18 cellular contexts compared by ENCODE assay signal in the genomic region with DNA sequence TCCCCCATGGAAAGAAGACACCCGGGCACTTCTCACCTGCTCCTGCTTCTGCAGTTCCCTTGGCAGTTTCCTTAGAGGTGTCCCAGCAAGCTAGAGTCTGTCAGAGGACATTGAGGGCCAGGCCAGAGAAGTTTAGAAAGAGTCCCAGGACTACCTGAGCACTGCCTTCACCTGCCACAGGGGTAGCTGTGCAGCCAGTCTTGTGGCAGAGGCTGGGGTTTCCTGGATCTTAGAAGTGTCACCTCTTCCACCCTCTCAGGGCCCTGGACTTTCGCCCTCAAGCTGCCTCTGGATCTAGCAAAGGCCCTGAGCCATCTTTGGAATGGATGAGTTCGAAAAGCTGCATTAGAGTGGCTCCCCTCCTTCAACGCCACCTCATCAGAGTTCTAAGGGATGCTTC. TPM values are rescaled to one million over a fixed set of nuclear protein-coding genes. Genes with fewer than 3 reads are reported as not detected.
DNase-seq lines count a peak whose midpoint lies in the region; ATAC-seq, FAIRE-seq and TF ChIP-seq lines count a peak whose summit lies in the region.
"Had no signal": no experiment of that assay in that cellular context is flagged by ENCODE, and none has a peak within 500 bp of the region (broad histone marks: within the 10 kb centered on the region; RNA-seq: fewer than 3 reads in every experiment).

No MANE protein-coding gene starts in this region.

- POLR2A ChIA-PET in endothelial cell of umbilical vein (lab: Charles Lee) = no interaction called here

- H3K9me3 ChIP-seq in OCI-LY3 (ENCODE audit: insufficient read depth, low read length) = no peaks in the 10 kb centered on the region
- no peaks in the 10 kb centered on the region for H3K9me3 ChIP-seq in endothelial cell of umbilical vein (replicated peaks; ENCODE audit: control insufficient read depth, insufficient read depth, low read length)
- H3K9me3 ChIP-seq: body of pancreas, sigmoid colon had no signal

- H3K79me2 ChIP-seq in OCI-LY3 (ENCODE audit: low read length) = peaks cover 4% of the 10 kb centered on the region; the same call in 1 of the 2 replicates
- no peaks in the 10 kb centered on the region for H3K79me2 ChIP-seq in endothelial cell of umbilical vein (ENCODE audit: control insufficient read depth, insufficient read depth, low read length)

- no peak for FAIRE-seq in endothelial cell of umbilical vein (lab: Jason Lieb, UNC)
- FAIRE-seq: G401.6 had no signal

- H3K9ac ChIP-seq in OCI-LY3 (ENCODE audit: low read length) (no peak overlapping the region), endothelial cell of umbilical vein (replicated peaks; ENCODE audit: extremely low read depth, insufficient read depth, low read length) (no peak overlapping the region)

- no peak overlapping the region for H3K27ac ChIP-seq in OCI-LY3 (ENCODE audit: low read length)
- no peak overlapping the region for H3K27ac ChIP-seq in endothelial cell of umbilical vein (ENCODE audit: insufficient read depth, low read depth, low read length)
- H3K27ac ChIP-seq: body of pancreas had no signal

- peaks cover 45% of the 10 kb centered on the region for H3K4me1 Mint-ChIP-seq in activated T-cell treated with anti-CD3 and anti-CD28 coated beads, Interleukin-2, amount 50 U/mL, for 24 hours (ENCODE audit: low read depth)
- H3K4me1 Mint-ChIP-seq in CD14-positive monocyte = peaks cover 39% of the 10 kb centered on the region

- CTCF ChIA-PET in endothelial cell of umbilical vein (lab: Charles Lee) = interaction anchor here (0.9 to 19.8 kb wide), 8 partner anchors 15 to 408 kb away, joined by 3 to 1014 read pairs (median 40); a partner anchor contains a TSS

- no peak for DNase-seq in activated T-cell treated with anti-CD3 and anti-CD28 coated beads, Interleukin-2, amount 50 U/mL, for 24 hours
- no peak for DNase-seq in activated T-cell treated with anti-CD3 and anti-CD28 coated beads, Interleukin-2, amount 50 U/mL, for 1 hour
- no peak for DNase-seq in endothelial cell of umbilical vein (ENCODE audit: low read depth, low spot score)
- peak; percentile 35 for DNase-seq in sciatic nerve (ENCODE audit: low spot score)
- DNase-seq in CD14-positive monocyte (ENCODE audit: low spot score) = no peak
- no peak for DNase-seq in hepatic stellate cell (ENCODE audit: low spot score)
- DNase-seq: ACHN, cortex of kidney, NCI-H1930, NCI-H510A had no signal

- intact Hi-C loops in endothelial cell of umbilical vein (cut with micrococcal nuclease) = no loop called here
- intact Hi-C loops in sciatic nerve (cut with DNase I) = loop anchor here (5.0 to 10.0 kb wide), 3 partner anchors 37 to 424 kb away; a partner anchor contains a TSS
- intact Hi-C loops in CD14-positive monocyte (cut with micrococcal nuclease) = loop anchor here (2.0 to 10.0 kb wide), 4 partner anchors 37 to 217 kb away; a partner anchor contains a TSS

- dilution Hi-C loops in endothelial cell of umbilical vein (cut with MboI; ENCODE audit: extremely low pct_ligation_motif_present, low sequenced_read_pairs) = no loop called here

- H4K20me1 ChIP-seq in OCI-LY3 (ENCODE audit: insufficient read depth, low read length) (no peaks in the 10 kb centered on the region), endothelial cell of umbilical vein (replicated peaks; ENCODE audit: control insufficient read depth, extremely low read depth, insufficient read depth, low read length) (no peaks in the 10 kb centered on the region)

- no peak for TF ChIP-seq POLR2A in endothelial cell of umbilical vein (IDR thresholded peaks at IDR 0.05; ENCODE audit: low read depth, low read length)

- H3K4me3 ChIP-seq in OCI-LY3 (ENCODE audit: low read length) (no peak overlapping the region), endothelial cell of umbilical vein (replicated peaks in 1 of 3; ENCODE audit: insufficient read depth in 1 of 3, low read depth in 1 of 3, low read length in 3 of 3) (no peak overlapping the region)
- H3K4me3 ChIP-seq: body of pancreas, sigmoid colon had no signal

- ATAC-seq in sciatic nerve = no peak
- ATAC-seq in GM18870 (IDR thresholded peaks at IDR 0.05; ENCODE audit: unreplicated experiment) = no peak

- peak overlapping the region; percentile 50 for H3K4me2 ChIP-seq in OCI-LY3 (ENCODE audit: low read length)
- no peak overlapping the region for H3K4me2 ChIP-seq in endothelial cell of umbilical vein (ENCODE audit: insufficient read depth, low read length)

- H3K27me3 ChIP-seq in OCI-LY3 (ENCODE audit: low read depth, low read length) (peaks cover 3% of the 10 kb centered on the region; the same call in 1 of the 2 replicates), endothelial cell of umbilical vein (ENCODE audit: control insufficient read depth in 2 of 2, insufficient read depth in 2 of 2, low read length in 2 of 2) (no peaks in the 10 kb centered on the region)
- H3K27me3 ChIP-seq: body of pancreas, sigmoid colon had no signal

- H3K27ac Mint-ChIP-seq in activated T-cell treated with anti-CD3 and anti-CD28 coated beads, Interleukin-2, amount 50 U/mL, for 24 hours = peak overlapping the region; percentile 63
- peak overlapping the region in 3 of 7 donors; percentile 24 to 43 (median 39) for H3K27ac Mint-ChIP-seq in CD14-positive monocyte
- H3K27ac Mint-ChIP-seq: mesothelial cell of epicardium had no signal

- H3K9me1 ChIP-seq in endothelial cell of umbilical vein (replicated peaks; ENCODE audit: control insufficient read depth, extremely low read depth, insufficient read depth, low read length) = no peaks in the 10 kb centered on the region

- H3K27me3 Mint-ChIP-seq in activated T-cell treated with anti-CD3 and anti-CD28 coated beads, Interleukin-2, amount 50 U/mL, for 24 hours = no peaks in the 10 kb centered on the region
- no peaks in the 10 kb centered on the region for H3K27me3 Mint-ChIP-seq in CD14-positive monocyte (ENCODE audit: low read depth in 3 of 3)

- no peaks in the 10 kb centered on the region for H3K9me3 Mint-ChIP-seq in activated T-cell treated with anti-CD3 and anti-CD28 coated beads, Interleukin-2, amount 50 U/mL, for 24 hours
- H3K9me3 Mint-ChIP-seq in CD14-positive monocyte = no peaks in the 10 kb centered on the region
- H3K9me3 Mint-ChIP-seq: mesothelial cell of epicardium had no signal

- H3K4me1 ChIP-seq in OCI-LY3 (ENCODE audit: low read length) (peaks cover 58% of the 10 kb centered on the region), endothelial cell of umbilical vein (ENCODE audit: control insufficient read depth, extremely low read depth, insufficient read depth, low read length) (peaks cover 9% of the 10 kb centered on the region)

- H3K36me3 Mint-ChIP-seq in activated T-cell treated with anti-CD3 and anti-CD28 coated beads, Interleukin-2, amount 50 U/mL, for 24 hours (ENCODE audit: low read depth) = no peaks in the 10 kb centered on the region
- peaks cover 0 to 4% of the 10 kb centered on the region in 2 donors for H3K36me3 Mint-ChIP-seq in CD14-positive monocyte
- H3K36me3 Mint-ChIP-seq: mesothelial cell of epicardium had no signal

- no TSS peak for BruUV-seq in endothelial cell of umbilical vein (replicated peaks; lab: Mats Ljungman, UMichigan)

- H3K36me3 ChIP-seq in OCI-LY3 (replicated peaks; ENCODE audit: low read depth, low read length) (no peaks in the 10 kb centered on the region), endothelial cell of umbilical vein (ENCODE audit: control insufficient read depth in 2 of 2, extremely low read depth in 1 of 2, insufficient read depth in 2 of 2, low read length in 2 of 2) (no peaks in the 10 kb centered on the region)
- H3K36me3 ChIP-seq: sigmoid colon had no signal

- TF ChIP-seq CTCF in OCI-LY3 (IDR thresholded peaks at IDR 0.05; ENCODE audit: low read depth, low read length) (no peak), endothelial cell of umbilical vein (IDR thresholded peaks at IDR 0.05; ENCODE audit: extremely low read depth in 1 of 2, insufficient read depth in 1 of 2, low read depth in 1 of 2, low read length in 2 of 2) (no peak), CD14-positive monocyte (IDR thresholded peaks at IDR 0.05) (no peak)

- H3K4me3 Mint-ChIP-seq in activated T-cell treated with anti-CD3 and anti-CD28 coated beads, Interleukin-2, amount 50 U/mL, for 24 hours = no peak overlapping the region
- H3K4me3 Mint-ChIP-seq in CD14-positive monocyte = no peak overlapping the region
- H3K4me3 Mint-ChIP-seq: mesothelial cell of epicardium had no signal

- H2AFZ ChIP-seq in OCI-LY3 (ENCODE audit: low read depth, low read length) (peak overlapping the region; percentile 49; the same call in 1 of the 2 replicates), endothelial cell of umbilical vein (ENCODE audit: low read depth, low read length) (peak overlapping the region; percentile 58)

TF ChIP-seq in endothelial cell of umbilical vein, 7 proteins besides CTCF, POLR2A, EP300 and RAD21 (continues in another document):
- no peak for TF ChIP-seq JUN (IDR thresholded peaks at IDR 0.05; ENCODE audit: borderline replicate concordance, insufficient read depth, insufficient read length, low read depth)
- TF ChIP-seq MYC (IDR thresholded peaks at IDR 0.05; ENCODE audit: low read depth, low read length) = no peak
- TF ChIP-seq GATA2 (IDR thresholded peaks at IDR 0.05; ENCODE audit: insufficient read depth, insufficient read length, low read depth, low read length) = no peak
- TF ChIP-seq EZH2 (IDR thresholded peaks at IDR 0.05; ENCODE audit: borderline replicate concordance, low read depth, low read length, severe bottlenecking) = no peak

RNA-seq across cellular contexts. Expression of a gene that starts 34.9 kb away (rescaled TPM):
- total RNA-seq in endothelial cell of umbilical vein (40.3 and 50.1 TPM in 2 replicates), sciatic nerve (83.5 TPM)
- polyA plus RNA-seq in endothelial cell of umbilical vein (35.6 and 59.0 TPM in 2 replicates), CD14-positive monocyte (100 to 1,000 TPM; 293 to 483 TPM)
- polyA plus RNA-seq in endothelial cell of umbilical vein (2011; cell fraction: cytosol; rRNA removed) = 22.8 and 28.2 TPM in 2 replicates
- polyA plus RNA-seq in endothelial cell of umbilical vein (2011; cell fraction: nucleus; rRNA removed) = 16.8 and 17.3 TPM in 2 replicates
- polyA plus RNA-seq in endothelial cell of umbilical vein (2012) = 26.0 and 27.1 TPM in 2 replicates
- 50.2 and 51.0 TPM in 2 replicates for polyA minus RNA-seq in endothelial cell of umbilical vein
- polyA minus RNA-seq in endothelial cell of umbilical vein (2011; cell fraction: cytosol; rRNA and poly(A)+ RNA removed) = 11.2 TPM
- 17.3 and 21.6 TPM in 2 replicates for polyA minus RNA-seq in endothelial cell of umbilical vein (2011; cell fraction: nucleus; rRNA and poly(A)+ RNA removed)

RNA-seq across cellular contexts. Expression of a gene that starts 41.0 kb away (rescaled TPM):
- not detected in 2 replicates for total RNA-seq in endothelial cell of umbilical vein
- polyA plus RNA-seq in endothelial cell of umbilical vein = not detected in 2 replicates
- not detected in 2 replicates for polyA plus RNA-seq in endothelial cell of umbilical vein (2011; cell fraction: cytosol; rRNA removed)
- polyA plus RNA-seq in endothelial cell of umbilical vein (2011; cell fraction: nucleus; rRNA removed) = not detected in 2 replicates
- not detected in 2 replicates for polyA plus RNA-seq in endothelial cell of umbilical vein (2012)
- polyA minus RNA-seq in endothelial cell of umbilical vein = not detected in 2 replicates
- not detected for polyA minus RNA-seq in endothelial cell of umbilical vein (2011; cell fraction: cytosol; rRNA and poly(A)+ RNA removed)
- 0.24 TPM in 1 of 2 replicates, not detected in the other for polyA minus RNA-seq in endothelial cell of umbilical vein (2011; cell fraction: nucleus; rRNA and poly(A)+ RNA removed)
- total RNA-seq in sciatic nerve = 0.22 TPM
- under 1 TPM in 1 of 2 donors, not detected in 1; 0.51 TPM for polyA plus RNA-seq in CD14-positive monocyte
- total RNA-seq: H7, sigmoid colon, SK-MEL-5 had no signal
